In genomic region chr9:94081864-94082468, GRCh38 we compare ENCODE assay signal across 18 cellular contexts. TPM values are rescaled to one million over a fixed set of nuclear protein-coding genes. Genes with fewer than 3 reads are reported as not detected.
DNase-seq lines count a peak whose midpoint lies in the region; ATAC-seq and TF ChIP-seq lines count a peak whose summit lies in the region.
"Had no signal": no experiment of that assay in that cellular context is flagged by ENCODE, and none has a peak within 500 bp of the region (broad histone marks: within the 10 kb centered on the region; RNA-seq: fewer than 3 reads in every experiment).

No MANE protein-coding gene starts in this region.

- H3K4me1 ChIP-seq in HEK293 (ENCODE audit: control insufficient read depth, insufficient read depth, low read length): no peaks in the 10 kb centered on the region

- H3K4me3 ChIP-seq in HEK293 (ENCODE audit: low read depth, low read length): no peak overlapping the region
- H3K4me3 ChIP-seq: A549 had no signal

- H3K27ac ChIP-seq in HEK293 (ENCODE audit: extremely low read depth, low read depth, low read length): no peak overlapping the region
- H3K27ac ChIP-seq: A549, C4-2B had no signal

- ATAC-seq in GM21529 (IDR thresholded peaks at IDR 0.05; ENCODE audit: unreplicated experiment): no peak
- ATAC-seq: A549 had no signal

- POLR2A ChIA-PET in HEK293 (lab: Yijun Ruan, JAX): no interaction called here

- TF ChIP-seq CTCF in HEK293 (tag by site-specific recombination; IDR thresholded peaks at IDR 0.05): no peak

- H3K36me3 ChIP-seq in HEK293 (ENCODE audit: control insufficient read depth in 2 of 2, insufficient read depth in 1 of 2, low read length in 2 of 2): no peaks in the 10 kb centered on the region

- CTCF ChIA-PET in HEK293 (lab: Yijun Ruan, JAX): interaction anchor here (0.6 to 2.2 kb wide), 3 partner anchors 17 to 47 kb away, joined by 3 to 14 read pairs (median 4); no protein-coding TSS in a partner anchor

- in situ Hi-C loops in KBM-7 (cut with MboI; ENCODE audit: low pct_unique_long_range_greater_than_20kb, low sequenced_read_pairs): no loop called here

- peak; percentile 36 for DNase-seq in fibroblast of peridontal ligament (ENCODE audit: extremely low read depth)
- DNase-seq in kidney glomerular epithelial cell (lab: John Stamatoyannopoulos, UW): peak; percentile 52
- DNase-seq in renal cortical epithelial cell (ENCODE audit: low read depth): peak; percentile 29
- DNase-seq in DMS79 (lab: John Stamatoyannopoulos, UW): no peak
- DNase-seq in NCI-H1417 treated with DMSO at 0.1 percent for 48 hours (lab: John Stamatoyannopoulos, UW): no peak
- no peak for DNase-seq in KBM-7
- DNase-seq: COR-L47, DMS53, NCI-H1092 treated with DMSO at 0.1 percent for 48 hours, NCI-H187 treated with DMSO at 0.1 percent for 48 hours, NCI-H2171, NCI-H446 treated with DMSO at 0.1 percent for 48 hours, NCI-H774, SHP77 had no signal

- H3K9me3 ChIP-seq in HEK293 (ENCODE audit: control insufficient read depth, insufficient read depth, low read depth, low read length): no peaks in the 10 kb centered on the region
- H3K9me3 ChIP-seq: A549 had no signal

TF ChIP-seq in HEK293, 187 proteins besides CTCF, POLR2A, EP300 and RAD21:
- TF ChIP-seq EGR2 (tag by site-specific recombination; IDR thresholded peaks at IDR 0.05; ENCODE audit: low read depth) (peak; percentile 45; the same call in 1 of the 2 replicates), ZNF391 (tag by site-specific recombination; IDR thresholded peaks at IDR 0.05; ENCODE audit: borderline replicate concordance, low read depth) (no peak), ZNF792 (tag by site-specific recombination; IDR thresholded peaks at IDR 0.05) (no peak), ZFHX2 (tag by site-specific recombination; conservative IDR thresholded peaks at IDR 0.05) (0 out of 2 replicates have a peak, but pooled peaks have one; percentile 38)

RNA-seq across cellular contexts. Expression of gene PTPDC1, which starts 2.3 kb away (rescaled TPM):
- total RNA-seq in renal cortical epithelial cell: 5.6 and 12.5 TPM in 2 replicates

Comparison
In these comparisons a context has a peak if more than half of its experiments do, and no peak if none do; other contexts are left out.
1. DNase-seq: peak in fibroblast of peridontal ligament (single experiment), kidney glomerular epithelial cell (single experiment) and renal cortical epithelial cell (single experiment); none in DMS79 (single experiment), NCI-H1417 treated with DMSO at 0.1 percent for 48 hours (single experiment) and KBM-7 (single experiment).